Comparison of ENCODE assay signal across 8 cellular contexts in genomic region chr11:122691751-122692150, GRCh38. TPM values are rescaled to one million over a fixed set of nuclear protein-coding genes. Genes with fewer than 3 reads are reported as not detected.
DNase-seq lines count a peak whose midpoint lies in the region; ATAC-seq and TF ChIP-seq lines count a peak whose summit lies in the region.
"Had no signal": no experiment of that assay in that cellular context is flagged by ENCODE, and none has a peak within 500 bp of the region (broad histone marks: within the 10 kb centered on the region; RNA-seq: fewer than 3 reads in every experiment).

No MANE protein-coding gene starts in this region.

- TF ChIP-seq CTCF in HFFc6 (IDR thresholded peaks at IDR 0.05), result no peak

- H3K27me3 ChIP-seq in iPS-18a (ENCODE audit: control insufficient read depth, insufficient read depth, low read length), result no peaks in the 10 kb centered on the region

- H3K9ac ChIP-seq in iPS-18a (ENCODE audit: low read length), result no peak overlapping the region

- POLR2A ChIA-PET in activated CD8-positive, alpha-beta T cell treated with anti-CD3 and anti-CD28 coated beads, Interleukin-2, amount 10 ng/mL, durations not matched to agents 7 days and 5 days (lab: Charles Lee), result interaction anchor here (1.0 to 3.1 kb wide), 8 partner anchors 17 to 60 kb away, joined by 4 to 15 read pairs (median 6); partner anchors contain the start of gene UBASH3B

- peak overlapping the region; percentile 3 for H3K27ac ChIP-seq in iPS-18a (ENCODE audit: low read length)

- intact Hi-C loops in posterior vena cava (cut with DNase I), result no loop called here

- H3K27ac Mint-ChIP-seq in HFFc6, result peak overlapping the region; percentile 81
- peak overlapping the region; percentile 86 for H3K27ac Mint-ChIP-seq in activated CD8-positive, alpha-beta T cell treated with anti-CD3 and anti-CD28 coated beads, Interleukin-2, amount 10 ng/mL, durations not matched to agents 7 days and 5 days
- peak overlapping the region; percentile 76 for H3K27ac Mint-ChIP-seq in stimulated activated effector memory CD8-positive, alpha-beta T cell treated with anti-CD3 and anti-CD28 coated beads, Interleukin-12 subunit alpha, Interleukin-12 subunit beta, amount 100 ng/mL, for 72 hours

- H3K4me3 Mint-ChIP-seq in HFFc6, result no peak overlapping the region
- peak overlapping the region; percentile 73 for H3K4me3 Mint-ChIP-seq in activated CD8-positive, alpha-beta T cell treated with anti-CD3 and anti-CD28 coated beads, Interleukin-2, amount 10 ng/mL, durations not matched to agents 7 days and 5 days
- peak overlapping the region; percentile 57 for H3K4me3 Mint-ChIP-seq in stimulated activated effector memory CD8-positive, alpha-beta T cell treated with anti-CD3 and anti-CD28 coated beads, Interleukin-12 subunit alpha, Interleukin-12 subunit beta, amount 100 ng/mL, for 72 hours

- H3K4me3 ChIP-seq in iPS-18a (ENCODE audit: low read length), result no peak overlapping the region

- no peak for ATAC-seq in activated CD8-positive, alpha-beta T cell treated with anti-CD3 and anti-CD28 coated beads, Interleukin-2, amount 10 ng/mL, durations not matched to agents 7 days and 5 days
- no peak for ATAC-seq in stimulated activated effector memory CD8-positive, alpha-beta T cell treated with anti-CD3 and anti-CD28 coated beads, Interleukin-12 subunit alpha, Interleukin-12 subunit beta, amount 100 ng/mL, for 72 hours
- no peak for ATAC-seq in GM18870 (IDR thresholded peaks at IDR 0.05; ENCODE audit: unreplicated experiment)

- H3K36me3 Mint-ChIP-seq in HFFc6 (ENCODE audit: low read depth), result peaks cover 22% of the 10 kb centered on the region
- H3K36me3 Mint-ChIP-seq in activated CD8-positive, alpha-beta T cell treated with anti-CD3 and anti-CD28 coated beads, Interleukin-2, amount 10 ng/mL, durations not matched to agents 7 days and 5 days (ENCODE audit: low read depth), result peaks cover 38% of the 10 kb centered on the region
- H3K36me3 Mint-ChIP-seq in stimulated activated effector memory CD8-positive, alpha-beta T cell treated with anti-CD3 and anti-CD28 coated beads, Interleukin-12 subunit alpha, Interleukin-12 subunit beta, amount 100 ng/mL, for 72 hours, result peaks cover 5% of the 10 kb centered on the region

- DNase-seq in HFFc6 (no peak), posterior vena cava (ENCODE audit: low spot score) (no peak), DMS 273 (lab: John Stamatoyannopoulos, UW; ENCODE audit: unreplicated experiment) (no peak)
- DNase-seq in activated CD8-positive, alpha-beta T cell treated with anti-CD3 and anti-CD28 coated beads, Interleukin-2, amount 10 ng/mL, durations not matched to agents 7 days and 5 days, result no peak
- no peak for DNase-seq in stimulated activated effector memory CD8-positive, alpha-beta T cell treated with anti-CD3 and anti-CD28 coated beads, Interleukin-12 subunit alpha, Interleukin-12 subunit beta, amount 100 ng/mL, for 72 hours (ENCODE audit: low spot score in 2 of 2)
- DNase-seq: NCI-H2081 had no signal

- no peaks in the 10 kb centered on the region for H3K9me3 ChIP-seq in iPS-18a (ENCODE audit: control insufficient read depth, low read depth, low read length)

- peaks cover 21% of the 10 kb centered on the region for H3K4me1 ChIP-seq in iPS-18a (ENCODE audit: control insufficient read depth, low read depth, low read length)

- H3K27me3 Mint-ChIP-seq in HFFc6 (ENCODE audit: insufficient read depth), result no peaks in the 10 kb centered on the region; the same call in none of the 2 replicates
- no peaks in the 10 kb centered on the region for H3K27me3 Mint-ChIP-seq in activated CD8-positive, alpha-beta T cell treated with anti-CD3 and anti-CD28 coated beads, Interleukin-2, amount 10 ng/mL, durations not matched to agents 7 days and 5 days (ENCODE audit: low read depth)

- H3K36me3 ChIP-seq in iPS-18a (ENCODE audit: control insufficient read depth, low read depth, low read length), result no peaks in the 10 kb centered on the region

- H3K9me3 Mint-ChIP-seq in HFFc6, result no peaks in the 10 kb centered on the region
- H3K9me3 Mint-ChIP-seq in activated CD8-positive, alpha-beta T cell treated with anti-CD3 and anti-CD28 coated beads, Interleukin-2, amount 10 ng/mL, durations not matched to agents 7 days and 5 days (ENCODE audit: insufficient read depth), result no peaks in the 10 kb centered on the region
- H3K9me3 Mint-ChIP-seq in stimulated activated effector memory CD8-positive, alpha-beta T cell treated with anti-CD3 and anti-CD28 coated beads, Interleukin-12 subunit alpha, Interleukin-12 subunit beta, amount 100 ng/mL, for 72 hours, result no peaks in the 10 kb centered on the region

- CTCF ChIA-PET in activated CD8-positive, alpha-beta T cell treated with anti-CD3 and anti-CD28 coated beads, Interleukin-2, amount 10 ng/mL, durations not matched to agents 7 days and 5 days (lab: Charles Lee), result interaction anchor here (0.9 to 3.4 kb wide), 15 partner anchors 8 to 90 kb away, joined by 3 to 54 read pairs (median 4); partner anchors contain the start of gene UBASH3B

- H3K4me1 Mint-ChIP-seq in HFFc6 (ENCODE audit: low read depth), result peaks cover 46% of the 10 kb centered on the region
- peaks cover 80% of the 10 kb centered on the region for H3K4me1 Mint-ChIP-seq in activated CD8-positive, alpha-beta T cell treated with anti-CD3 and anti-CD28 coated beads, Interleukin-2, amount 10 ng/mL, durations not matched to agents 7 days and 5 days (ENCODE audit: low read depth)
- peaks cover 64% of the 10 kb centered on the region for H3K4me1 Mint-ChIP-seq in stimulated activated effector memory CD8-positive, alpha-beta T cell treated with anti-CD3 and anti-CD28 coated beads, Interleukin-12 subunit alpha, Interleukin-12 subunit beta, amount 100 ng/mL, for 72 hours

RNA-seq across cellular contexts. Expression of gene UBASH3B, which starts 36.2 kb away (rescaled TPM):
- 10 to 100 TPM; 44.6 to 60.4 (median 52.9) TPM for total RNA-seq in HFFc6 (2021; fragmentation: NEBNext Ultra II Directional; extraction: Animal tissue kit (Norgen Biotek cat#: 25700))
- 10 to 100 TPM; 66.6 to 75.0 TPM for total RNA-seq in activated CD8-positive, alpha-beta T cell treated with anti-CD3 and anti-CD28 coated beads, Interleukin-2, amount 10 ng/mL, durations not matched to agents 7 days and 5 days
- 10 to 100 TPM; 13.0 to 23.6 TPM for total RNA-seq in posterior vena cava
